In the genomic region with DNA sequence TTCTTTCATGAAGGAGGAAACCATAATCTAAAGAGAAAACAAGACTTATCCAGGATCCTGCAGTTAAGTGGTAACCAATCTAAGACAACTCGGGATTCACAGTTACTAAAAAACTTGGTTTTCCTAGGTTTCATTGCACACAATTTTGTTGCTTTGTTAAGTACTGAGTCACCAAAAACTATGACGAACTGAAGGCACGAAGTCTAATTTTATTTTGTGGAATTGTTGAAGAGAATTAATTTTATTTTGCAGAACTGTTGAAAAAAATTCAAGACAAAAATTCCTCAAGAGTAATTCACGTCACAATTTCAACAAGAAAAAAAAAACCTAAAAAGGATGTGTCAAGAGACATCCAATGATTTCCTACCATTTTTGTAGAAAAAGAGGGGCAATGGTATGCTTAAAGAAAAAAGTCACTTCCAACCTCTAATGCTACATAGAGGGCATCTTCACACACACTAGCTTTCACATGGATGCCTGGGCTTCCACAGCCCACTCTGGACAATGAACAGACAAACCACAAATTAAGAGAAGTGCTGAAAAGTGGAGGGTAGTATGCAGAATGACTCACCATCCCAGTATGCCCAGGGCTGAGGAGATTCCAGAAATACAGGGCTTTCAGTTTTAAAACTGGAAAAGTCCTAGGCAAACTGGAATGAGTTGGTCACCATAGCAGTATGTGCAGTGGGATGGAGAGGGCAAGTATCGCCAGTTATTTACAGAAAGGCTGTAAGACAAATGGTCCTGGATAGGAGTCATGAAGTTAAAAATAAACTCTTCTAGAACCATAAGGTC, we compare ENCODE assay signal across 15 cellular contexts. TPM values are rescaled to one million over a fixed set of nuclear protein-coding genes. Genes with fewer than 3 reads are reported as not detected.
DNase-seq lines count a peak whose midpoint lies in the region; ATAC-seq, FAIRE-seq and TF ChIP-seq lines count a peak whose summit lies in the region.
"Had no signal": no experiment of that assay in that cellular context is flagged by ENCODE, and none has a peak within 500 bp of the region (broad histone marks: within the 10 kb centered on the region; RNA-seq: fewer than 3 reads in every experiment).

No MANE protein-coding gene starts in this region.

- H3K4me1 ChIP-seq in mesodermal cell (ENCODE audit: control insufficient read depth, insufficient read depth, low read length, poor library complexity, severe bottlenecking) (peaks cover 14% of the 10 kb centered on the region), tibial nerve (peaks cover 0 to 7% (median 2%) of the 10 kb centered on the region in 4 donors)
- H3K4me1 ChIP-seq: lower lobe of right lung had no signal

- 82 to 100% methylated on average over 1 to 2 of the region's 5 CpGs for WGBS in mesodermal cell (ENCODE audit: insufficient coverage in 2 of 2), 2 experiments
- WGBS in tibial nerve, 2 donors: 92 to 93% methylated on average over 5 of the region's 5 CpGs

- H3K4me3 Mint-ChIP-seq in naive thymus-derived CD8-positive, alpha-beta T cell: no peak overlapping the region

- no peak overlapping the region for H3K27ac Mint-ChIP-seq in naive thymus-derived CD8-positive, alpha-beta T cell

- H3K36me3 Mint-ChIP-seq in naive thymus-derived CD8-positive, alpha-beta T cell: no peaks in the 10 kb centered on the region

- H3K36me3 ChIP-seq in mesodermal cell (ENCODE audit: control insufficient read depth, insufficient read depth, low read length) (no peaks in the 10 kb centered on the region), tibial nerve (no peaks in the 10 kb centered on the region)
- H3K36me3 ChIP-seq: lower lobe of right lung, vagina had no signal

- peaks cover 0 to 4% (median 0%) of the 10 kb centered on the region in 9 donors for H3K9me3 Mint-ChIP-seq in naive thymus-derived CD8-positive, alpha-beta T cell

- peak overlapping the region; percentile 41 for H3K27ac ChIP-seq in mesodermal cell (ENCODE audit: low read depth, low read length, severe bottlenecking)
- H3K27ac ChIP-seq in tibial nerve: no peak overlapping the region
- H3K27ac ChIP-seq: lower lobe of right lung, vagina had no signal

- no peaks in the 10 kb centered on the region for H3K27me3 ChIP-seq in tibial nerve
- H3K27me3 ChIP-seq: vagina had no signal

- peaks cover 0 to 3% (median 0%) of the 10 kb centered on the region in 5 donors for H3K27me3 Mint-ChIP-seq in naive thymus-derived CD8-positive, alpha-beta T cell

- H3K9me3 ChIP-seq in mesodermal cell (ENCODE audit: control insufficient read depth, low read length): no peaks in the 10 kb centered on the region
- H3K9me3 ChIP-seq in tibial nerve: no peaks in the 10 kb centered on the region
- H3K9me3 ChIP-seq: lower lobe of right lung, vagina had no signal

- H3K4me3 ChIP-seq in AG09309 (ENCODE audit: control insufficient read depth, low read depth, low read length): no peak overlapping the region
- no peak overlapping the region for H3K4me3 ChIP-seq in cardiac fibroblast (replicated peaks in 1 of 2; ENCODE audit: low read depth in 2 of 2, low read length in 2 of 2)
- no peak overlapping the region for H3K4me3 ChIP-seq in mesodermal cell (ENCODE audit: extremely low read depth, insufficient read depth, low read length, poor library complexity, severe bottlenecking)
- H3K4me3 ChIP-seq in tibial nerve: no peak overlapping the region
- H3K4me3 ChIP-seq: lower lobe of right lung, vagina had no signal

- POLR2A ChIA-PET in naive thymus-derived CD8-positive, alpha-beta T cell (lab: Charles Lee): no interaction called here

- no peaks in the 10 kb centered on the region for H3K4me1 Mint-ChIP-seq in naive thymus-derived CD8-positive, alpha-beta T cell

- no peak for TF ChIP-seq POLR2A in tibial nerve (IDR thresholded peaks at IDR 0.05)

- DNase-seq in AG09309 (ENCODE audit: low read depth): peak; percentile 52
- peak; percentile 28 for DNase-seq in HTR-8/SVneo (ENCODE audit: insufficient read length, low spot score)
- DNase-seq in cardiac fibroblast (ENCODE audit: low read depth in 2 of 2): peak; percentile 68 to 87
- no peak for DNase-seq in tibial nerve (ENCODE audit: low spot score in 2 of 2)
- no peak for DNase-seq in naive thymus-derived CD8-positive, alpha-beta T cell
- no peak for DNase-seq in LoVo (ENCODE audit: low spot score)
- no peak for DNase-seq in NK-92 (lab: John Stamatoyannopoulos, UW; ENCODE audit: unreplicated experiment)
- DNase-seq: activated CD8-positive, alpha-beta memory T cell treated with anti-CD3 and anti-CD28 coated beads for 24 hours; KBM-7; lower lobe of right lung; NCI-H345; SW 1271 had no signal

- TF ChIP-seq CTCF in AG09309 (IDR thresholded peaks at IDR 0.05; ENCODE audit: control insufficient read depth, insufficient read depth, low read depth, low read length, missing control alignments) (no peak), cardiac fibroblast (IDR thresholded peaks at IDR 0.05; ENCODE audit: low read depth, low read length) (no peak), tibial nerve (IDR thresholded peaks at IDR 0.05) (no peak)

- TF ChIP-seq EP300 in tibial nerve (IDR thresholded peaks at IDR 0.05): no peak

- FAIRE-seq in HTR-8/SVneo (lab: Jason Lieb, UNC): peak; percentile 16

- no peak for ATAC-seq in naive thymus-derived CD8-positive, alpha-beta T cell
- ATAC-seq: esophagus mucosa, lower lobe of right lung had no signal

RNA-seq across cellular contexts. Expression of a gene that starts 29.2 kb away (rescaled TPM):
- 36.9 TPM for polyA plus RNA-seq in mesodermal cell (2013, experiment 1 of 2)
- polyA plus RNA-seq in mesodermal cell (2013, experiment 2 of 2): 42.3 TPM
- 10 to 100 TPM; 17.2 to 27.6 (median 19.5) TPM for total RNA-seq in tibial nerve
- total RNA-seq in naive thymus-derived CD8-positive, alpha-beta T cell: not detected
- polyA plus RNA-seq in naive thymus-derived CD8-positive, alpha-beta T cell: not detected

Comparison
In these comparisons a context has a peak if more than half of its experiments do, and no peak if none do; other contexts are left out.
1. DNase-seq: peak in AG09309 (single experiment), HTR-8/SVneo (single experiment) and cardiac fibroblast (2 of 2); none in tibial nerve (0 of 2), naive thymus-derived CD8-positive, alpha-beta T cell (0 of 10), LoVo (single experiment) and NK-92 (single experiment).
2. RNA of a gene that starts 29.2 kb away (total RNA-seq): 17.2 to 27.6 TPM in tibial nerve; not detected in naive thymus-derived CD8-positive, alpha-beta T cell; every median in the first group is over 10 times any median in the second.